4 cellular contexts compared by ENCODE assay signal in genomic region chr10:47090042-47090441, GRCh38.
"Had no signal": no experiment of that assay in that cellular context is flagged by ENCODE, and none has a peak within 500 bp of the region (broad histone marks: within the 10 kb centered on the region; RNA-seq: fewer than 3 reads in every experiment).

No MANE protein-coding gene starts in this region.

- DNase-seq: H9, HCEC 1CT, IMR-90 had no signal

- H3K4me3 Mint-ChIP-seq: GM23338, H9 had no signal

- H3K27ac Mint-ChIP-seq: GM23338, H9 had no signal

- H3K4me3 ChIP-seq: GM23338 had no signal
